2 cellular contexts compared by ENCODE assay signal in the genomic region with DNA sequence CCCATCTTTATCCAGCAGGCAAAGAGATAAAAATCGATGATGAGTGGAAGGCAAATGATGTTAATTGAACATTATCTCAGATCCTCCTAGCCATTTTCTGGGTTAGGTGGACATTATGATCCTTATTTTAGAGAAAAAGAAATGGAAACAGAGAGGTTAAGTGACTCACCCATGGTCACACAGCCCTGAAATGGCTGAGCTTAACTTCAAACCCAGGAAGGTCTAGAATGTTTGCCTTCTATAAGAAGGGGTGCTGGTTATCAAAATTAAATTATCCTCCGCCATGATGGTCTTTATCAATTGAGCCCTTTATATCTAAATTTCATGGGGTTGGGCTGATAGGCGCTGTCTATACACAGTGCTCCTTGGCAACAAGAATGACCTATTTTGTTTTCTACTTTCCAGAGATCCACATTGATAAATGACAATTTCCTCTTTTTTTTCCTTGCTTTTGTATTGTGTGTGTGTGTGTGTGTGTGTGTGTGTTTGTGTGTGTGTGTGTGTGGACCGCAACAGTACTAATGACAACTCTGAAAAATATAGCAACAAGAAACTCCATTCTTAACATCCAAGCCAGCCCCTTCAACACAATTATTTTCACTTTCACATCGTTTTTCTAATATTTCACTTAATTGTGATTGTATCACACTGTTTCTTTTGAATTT.
TF ChIP-seq lines count a peak whose summit lies in the region.

No MANE protein-coding gene starts in this region.

TF ChIP-seq in HepG2, 621 proteins besides CTCF, POLR2A, EP300 and RAD21:
- no peak for TF ChIP-seq JDP2 (CRISPR knock-in tag; IDR thresholded peaks at IDR 0.05; ENCODE audit: borderline replicate concordance)
- peak; percentile 39; the same call in 1 of the 2 replicates for TF ChIP-seq ZNF768 (CRISPR knock-in tag; IDR thresholded peaks at IDR 0.05)
- TF ChIP-seq, protein P1, sequence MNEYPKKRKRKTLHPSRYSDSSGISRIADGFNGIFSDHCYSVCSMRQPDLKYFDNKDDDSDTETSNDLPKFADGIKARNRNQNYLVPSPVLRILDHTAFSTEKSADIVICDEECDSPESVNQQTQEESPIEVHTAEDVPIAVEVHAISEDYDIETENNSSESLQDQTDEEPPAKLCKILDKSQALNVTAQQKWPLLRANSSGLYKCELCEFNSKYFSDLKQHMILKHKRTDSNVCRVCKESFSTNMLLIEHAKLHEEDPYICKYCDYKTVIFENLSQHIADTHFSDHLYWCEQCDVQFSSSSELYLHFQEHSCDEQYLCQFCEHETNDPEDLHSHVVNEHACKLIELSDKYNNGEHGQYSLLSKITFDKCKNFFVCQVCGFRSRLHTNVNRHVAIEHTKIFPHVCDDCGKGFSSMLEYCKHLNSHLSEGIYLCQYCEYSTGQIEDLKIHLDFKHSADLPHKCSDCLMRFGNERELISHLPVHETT (CRISPR knock-in tag; conservative IDR thresholded peaks at IDR 0.05): no peak

TF ChIP-seq in H1, 55 proteins besides CTCF, POLR2A, EP300 and RAD21:
- TF ChIP-seq KDM1A (IDR thresholded peaks at IDR 0.05; ENCODE audit: borderline replicate concordance, low read length) (0 out of 2 replicates have a peak, but pooled peaks have one; percentile 47), CTBP2 (IDR thresholded peaks at IDR 0.05; ENCODE audit: borderline replicate concordance, insufficient read depth, insufficient read length, low read length) (no peak)
